In the genomic region with DNA sequence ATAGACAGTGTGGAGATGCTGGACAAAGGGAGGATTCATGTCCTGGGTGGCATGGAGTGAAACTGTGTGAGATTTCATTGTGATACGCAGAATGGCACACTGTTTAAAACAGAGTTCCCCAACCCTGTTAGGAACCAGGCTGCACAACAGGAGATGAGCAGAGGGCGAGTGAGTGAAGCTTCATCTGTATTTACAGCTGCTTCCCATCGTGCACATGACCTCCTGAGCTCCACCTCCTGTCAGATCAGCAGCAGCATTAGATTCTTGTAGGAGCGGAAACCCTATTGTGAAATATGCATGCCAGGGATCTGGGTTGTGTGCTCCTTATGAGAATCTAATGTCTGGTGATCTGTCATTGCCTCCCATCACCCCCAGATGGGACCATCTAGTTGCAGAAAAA, we compare ENCODE assay signal across 16 cellular contexts.
DNase-seq lines count a peak whose midpoint lies in the region; FAIRE-seq lines count a peak whose summit lies in the region.
"Had no signal": no experiment of that assay in that cellular context is flagged by ENCODE, and none has a peak within 500 bp of the region (broad histone marks: within the 10 kb centered on the region; RNA-seq: fewer than 3 reads in every experiment).

No MANE protein-coding gene starts in this region.

- no peak for FAIRE-seq in frontal cortex (lab: Jason Lieb, UNC)
- FAIRE-seq: G401.6, RCC 7860 had no signal

- DNase-seq in NCI-H146 (lab: John Stamatoyannopoulos, UW), result peak; percentile 10
- no peak for DNase-seq in NCI-H146 treated with DMSO at 0.1 percent for 48 hours (lab: John Stamatoyannopoulos, UW; ENCODE audit: unreplicated experiment)
- DNase-seq in amniotic epithelial cell (ENCODE audit: low read depth), result peak; percentile 92
- peak in 24 of 42 donors; percentile 3 to 61 (median 18) for DNase-seq in head of caudate nucleus
- peak; percentile 46 for DNase-seq in smooth muscle cell of the brain vasculature (ENCODE audit: low read depth, low spot score)
- no peak for DNase-seq in NCI-H1930 (lab: John Stamatoyannopoulos, UW)
- DNase-seq in frontal cortex (ENCODE audit: low spot score in 2 of 2), result no peak
- DNase-seq in DMS153 treated with DMSO at 0.1 percent for 48 hours (lab: John Stamatoyannopoulos, UW; ENCODE audit: unreplicated experiment), result no peak
- DNase-seq: 8988T; activated CD4-positive, alpha-beta T cell treated with anti-CD3 and anti-CD28 coated beads for 1 hour; NCI-H1694; NCI-H748 treated with DMSO at 0.1 percent for 48 hours; right cardiac atrium; stimulated activated naive B cell treated with anti-CD40 and anti-IgM and Interleukin-4, amounts not matched to agents 10 μg/mL and 1 μg/mL and 100 μg/mL, for 72 hours had no signal

- intact Hi-C loops in head of caudate nucleus (cut with DNase I), result no loop called here

Comparison
In these comparisons a context has a peak if more than half of its experiments do, and no peak if none do; other contexts are left out.
1. DNase-seq: peak in NCI-H146 (single experiment), amniotic epithelial cell (single experiment), head of caudate nucleus (24 of 42) and smooth muscle cell of the brain vasculature (single experiment); none in NCI-H146 treated with DMSO at 0.1 percent for 48 hours (single experiment), NCI-H1930 (0 of 2), frontal cortex (0 of 2) and DMS153 treated with DMSO at 0.1 percent for 48 hours (single experiment).